ENCODE assay signal across 12 cellular contexts in genomic region chr2:216710531-216711282, GRCh38.
DNase-seq lines count a peak whose midpoint lies in the region; ATAC-seq and TF ChIP-seq lines count a peak whose summit lies in the region.
"Had no signal": no experiment of that assay in that cellular context is flagged by ENCODE, and none has a peak within 500 bp of the region (broad histone marks: within the 10 kb centered on the region; RNA-seq: fewer than 3 reads in every experiment).

No MANE protein-coding gene starts in this region.

- no peaks in the 10 kb centered on the region for H3K9me3 ChIP-seq in mucosa of rectum (ENCODE audit: control insufficient read depth in 2 of 2, low read length in 2 of 2)
- H3K9me3 ChIP-seq in tibial artery = no peaks in the 10 kb centered on the region
- H3K9me3 ChIP-seq: right lobe of liver had no signal

- no peaks in the 10 kb centered on the region for H3K36me3 ChIP-seq in mucosa of rectum (ENCODE audit: control insufficient read depth in 2 of 2, insufficient read depth in 2 of 2, low read length in 2 of 2)
- H3K36me3 ChIP-seq in tibial artery = no peaks in the 10 kb centered on the region
- H3K36me3 ChIP-seq: right lobe of liver had no signal

- POLR2A ChIA-PET in RWPE1 (lab: Yijun Ruan, JAX; ENCODE audit: low non-redundant PET) = no interaction called here

- DNase-seq in RWPE1 (ENCODE audit: low spot score) (no peak), fibroblast of mammary gland (ENCODE audit: low read depth) (peak; percentile 40), tibial artery (peak in 1 of 2 donors; percentile 63), germinal center (ENCODE audit: low spot score) (no peak)
- DNase-seq: activated CD8-positive, alpha-beta memory T cell treated with anti-CD3 and anti-CD28 coated beads, Interleukin-2, amount 50 U/mL, for 4 hours; HFFc6; right lobe of liver; T-helper 9 cell had no signal

- no peak for TF ChIP-seq CTCF in RWPE1 (conservative IDR thresholded peaks at IDR 0.05; ENCODE audit: low read depth)
- no peak for TF ChIP-seq CTCF in fibroblast of mammary gland (conservative IDR thresholded peaks at IDR 0.05; ENCODE audit: control insufficient read depth, insufficient read depth, low read depth, low read length)
- no peak for TF ChIP-seq CTCF in tibial artery (IDR thresholded peaks at IDR 0.05)

- H3K4me1 ChIP-seq in mucosa of rectum (ENCODE audit: control insufficient read depth in 2 of 2, insufficient read depth in 2 of 2, low read length in 2 of 2) (peaks cover 0 to 3% of the 10 kb centered on the region in 2 donors), tibial artery (peaks cover 0 to 46% (median 28%) of the 10 kb centered on the region in 4 donors)
- H3K4me1 ChIP-seq: right lobe of liver had no signal

- H3K4me3 ChIP-seq in fibroblast of mammary gland (ENCODE audit: control insufficient read depth, low read depth, low read length) (no peak overlapping the region), mucosa of rectum (ENCODE audit: low read length in 2 of 2) (no peak overlapping the region), tibial artery (no peak overlapping the region)
- H3K4me3 ChIP-seq: right lobe of liver had no signal

- intact Hi-C loops in tibial artery (cut with DNase I; ENCODE audit: low total_unique reads) = no loop called here

- CTCF ChIA-PET in RWPE1 (lab: Yijun Ruan, JAX) = no interaction called here

- H3K27ac ChIP-seq in RWPE1 = peak overlapping the region; percentile 14; the same call in 1 of the 2 replicates
- peak overlapping the region; percentile 55 to 72 for H3K27ac ChIP-seq in mucosa of rectum (ENCODE audit: low read depth in 2 of 2, low read length in 2 of 2)
- H3K27ac ChIP-seq in tibial artery = peak overlapping the region; percentile 63 to 68
- H3K27ac ChIP-seq: right lobe of liver had no signal

- H3K27me3 ChIP-seq in mucosa of rectum (ENCODE audit: control insufficient read depth in 2 of 2, insufficient read depth in 2 of 2, low read length in 2 of 2) (no peaks in the 10 kb centered on the region), tibial artery (no peaks in the 10 kb centered on the region)
- H3K27me3 ChIP-seq: right lobe of liver had no signal

- ATAC-seq in GM18870 (IDR thresholded peaks at IDR 0.05; ENCODE audit: unreplicated experiment) (no peak), GM19328 (IDR thresholded peaks at IDR 0.05; ENCODE audit: unreplicated experiment) (no peak), HG03457 (IDR thresholded peaks at IDR 0.05; ENCODE audit: unreplicated experiment) (no peak)

- peak overlapping the region in 1 of 2 donors; percentile 18 for H3K9ac ChIP-seq in mucosa of rectum (ENCODE audit: low read depth in 1 of 2, low read length in 2 of 2)

Comparison
In these comparisons a context has a peak if more than half of its experiments do, and no peak if none do; other contexts are left out.
1. H3K27ac ChIP-seq: peak in every context shown above with its lines; median percentile 66 in tibial artery; 64 in mucosa of rectum; 14 in RWPE1.